Comparison of ENCODE assay signal across 8 cellular contexts in genomic region chr1:148334339-148335130, GRCh38.
DNase-seq lines count a peak whose midpoint lies in the region; ATAC-seq and TF ChIP-seq lines count a peak whose summit lies in the region.

No MANE protein-coding gene starts in this region.

- WGBS in esophagus squamous epithelium, 2 donors = 0% methylated on average over 27 to 33 of the region's 33 CpGs

- intact Hi-C loops in esophagus squamous epithelium (cut with DNase I) = no loop called here

- peak in 2 of 4 donors; percentile 82 to 86 for TF ChIP-seq POLR2A in esophagus squamous epithelium (IDR thresholded peaks at IDR 0.05)

- peaks cover 17% of the 10 kb centered on the region for H3K4me1 ChIP-seq in CD8-positive, alpha-beta memory T cell (ENCODE audit: insufficient read depth, low read length)
- peaks cover 8 to 32% (median 9%) of the 10 kb centered on the region in 3 donors for H3K4me1 ChIP-seq in esophagus squamous epithelium

- H3K9me3 ChIP-seq in CD8-positive, alpha-beta memory T cell (ENCODE audit: low read length) = no peaks in the 10 kb centered on the region
- no peaks in the 10 kb centered on the region for H3K9me3 ChIP-seq in esophagus squamous epithelium

- H3K27ac Mint-ChIP-seq in CD8-positive, alpha-beta memory T cell = peak overlapping the region; percentile 64 to 99 (median 98)
- peak overlapping the region; percentile 100 for H3K27ac Mint-ChIP-seq in activated T-cell treated with anti-CD3 and anti-CD28 coated beads, Interleukin-2, amount 50 U/mL, for 24 hours
- H3K27ac Mint-ChIP-seq in naive B cell = peak overlapping the region; percentile 99 to 100 (median 100)

- no peaks in the 10 kb centered on the region for H3K9me3 Mint-ChIP-seq in CD8-positive, alpha-beta memory T cell
- H3K9me3 Mint-ChIP-seq in activated T-cell treated with anti-CD3 and anti-CD28 coated beads, Interleukin-2, amount 50 U/mL, for 24 hours = no peaks in the 10 kb centered on the region
- no peaks in the 10 kb centered on the region for H3K9me3 Mint-ChIP-seq in naive B cell

- peak; percentile 59 to 79 (median 72) for DNase-seq in CD8-positive, alpha-beta memory T cell
- DNase-seq in HT1080 (ENCODE audit: low read depth) (peak; percentile 96), OCI-M1 (lab: John Stamatoyannopoulos, UW) (peak; percentile 99), esophagus squamous epithelium (lab: John Stamatoyannopoulos, UW) (no peak), naive B cell (peak; percentile 79)
- DNase-seq in activated T-cell treated with anti-CD3 and anti-CD28 coated beads, Interleukin-2, amount 50 U/mL, for 24 hours = peak; percentile 88
- peak; percentile 56 to 75 for DNase-seq in stimulated activated CD8-positive, alpha-beta memory T cell treated with anti-CD3 and anti-CD28 coated beads, Interleukin-7, amount 100 ng/mL, for 48 hours (ENCODE audit: extremely low read depth in 1 of 2, low read depth in 1 of 2)

- POLR2A ChIA-PET in CD8-positive, alpha-beta memory T cell (lab: Charles Lee) = interaction anchor here (1.0 kb wide), 1 partner anchor 71 kb away, joined by 4 read pairs; no protein-coding TSS in a partner anchor

- CTCF ChIA-PET in CD8-positive, alpha-beta memory T cell (lab: Charles Lee) = interaction anchor here (1.3 kb wide), 1 partner anchor 21 kb away, joined by 3 read pairs; no protein-coding TSS in a partner anchor

- no peaks in the 10 kb centered on the region for H3K36me3 ChIP-seq in CD8-positive, alpha-beta memory T cell (ENCODE audit: insufficient read depth, low read length)
- no peaks in the 10 kb centered on the region for H3K36me3 ChIP-seq in esophagus squamous epithelium

- no peaks in the 10 kb centered on the region for H3K27me3 ChIP-seq in CD8-positive, alpha-beta memory T cell (ENCODE audit: insufficient read depth, low read length, poor library complexity, severe bottlenecking)
- H3K27me3 ChIP-seq in esophagus squamous epithelium = peaks cover 0 to 49% (median 0%) of the 10 kb centered on the region in 4 donors

- ATAC-seq in GM21360 (IDR thresholded peaks at IDR 0.05; ENCODE audit: unreplicated experiment) (peak; percentile 63), naive B cell (ENCODE audit: low read depth in 2 of 2) (peak; percentile 76 to 81)

- TF ChIP-seq CTCF in esophagus squamous epithelium (IDR thresholded peaks at IDR 0.05) = no peak

- H3K27ac ChIP-seq in CD8-positive, alpha-beta memory T cell (ENCODE audit: low read depth, low read length) = peak overlapping the region; percentile 85
- H3K27ac ChIP-seq in esophagus squamous epithelium = peak overlapping the region; percentile 70 to 92 (median 86)

- peaks cover 0 to 6% (median 0%) of the 10 kb centered on the region in 3 donors for H3K36me3 Mint-ChIP-seq in CD8-positive, alpha-beta memory T cell
- H3K36me3 Mint-ChIP-seq in activated T-cell treated with anti-CD3 and anti-CD28 coated beads, Interleukin-2, amount 50 U/mL, for 24 hours (ENCODE audit: low read depth) = no peaks in the 10 kb centered on the region
- no peaks in the 10 kb centered on the region for H3K36me3 Mint-ChIP-seq in naive B cell

- H3K27me3 Mint-ChIP-seq in CD8-positive, alpha-beta memory T cell = peaks cover 21 to 22% of the 10 kb centered on the region in 2 donors
- peaks cover 5% of the 10 kb centered on the region for H3K27me3 Mint-ChIP-seq in activated T-cell treated with anti-CD3 and anti-CD28 coated beads, Interleukin-2, amount 50 U/mL, for 24 hours
- H3K27me3 Mint-ChIP-seq in naive B cell = peaks cover 0 to 6% (median 5%) of the 10 kb centered on the region in 3 donors

- peaks cover 24 to 37% (median 34%) of the 10 kb centered on the region in 3 donors for H3K4me1 Mint-ChIP-seq in CD8-positive, alpha-beta memory T cell
- H3K4me1 Mint-ChIP-seq in activated T-cell treated with anti-CD3 and anti-CD28 coated beads, Interleukin-2, amount 50 U/mL, for 24 hours (ENCODE audit: low read depth) = peaks cover 46% of the 10 kb centered on the region
- H3K4me1 Mint-ChIP-seq in naive B cell = peaks cover 26 to 32% (median 31%) of the 10 kb centered on the region in 3 donors

- peak overlapping the region; percentile 74 for H3K4me3 ChIP-seq in CD8-positive, alpha-beta memory T cell (ENCODE audit: low read length)
- H3K4me3 ChIP-seq in esophagus squamous epithelium = peak overlapping the region; percentile 42 to 71 (median 54)

- H3K4me3 Mint-ChIP-seq in CD8-positive, alpha-beta memory T cell = peak overlapping the region; percentile 90 to 99 (median 97)
- H3K4me3 Mint-ChIP-seq in activated T-cell treated with anti-CD3 and anti-CD28 coated beads, Interleukin-2, amount 50 U/mL, for 24 hours = peak overlapping the region; percentile 79
- peak overlapping the region; percentile 85 to 99 (median 96) for H3K4me3 Mint-ChIP-seq in naive B cell
